Comparison of ENCODE assay signal across 35 cellular contexts in genomic region chr7:139617074-139617473, GRCh38.
"Had no signal": no experiment of that assay in that cellular context is flagged by ENCODE, and none has a peak within 500 bp of the region (broad histone marks: within the 10 kb centered on the region; RNA-seq: fewer than 3 reads in every experiment).

No MANE protein-coding gene starts in this region.

- H3K4me1 ChIP-seq: adrenal gland, body of pancreas, breast epithelium had no signal

- DNase-seq: activated B cell treated with CpG ODN at 0.5 μM for 24 hours; activated CD4-positive, alpha-beta memory T cell treated with anti-CD3 and anti-CD28 coated beads for 36 hours; activated CD4-positive, alpha-beta T cell treated with anti-CD3 and anti-CD28 coated beads for 4 hours; activated CD4-positive, alpha-beta T cell treated with anti-CD3 and anti-CD28 coated beads, Interleukin-2, amount 10 ng/mL, durations not matched to agents 24 days and 14 days; activated CD4-positive, alpha-beta T cell treated with anti-CD3 and anti-CD28 coated beads, Interleukin-2, amount 50 U/mL, for 1 hour; activated CD4-positive, alpha-beta T cell treated with anti-CD3 and anti-CD28 coated beads, Interleukin-2, amount 50 U/mL, for 4 hours; activated CD4-positive, CD25-positive, alpha-beta regulatory T cell treated with anti-CD3 and anti-CD28 coated beads, Interleukin-2, amount 50 U/mL, for 72 hours; activated CD8-positive, alpha-beta memory T cell treated with anti-CD3 and anti-CD28 coated beads, Interleukin-2, amount 50 U/mL, for 4 hours; activated CD8-positive, alpha-beta T cell treated with anti-CD3 and anti-CD28 coated beads for 36 hours; activated effector memory CD4-positive, alpha-beta T cell treated with anti-CD3 and anti-CD28 coated beads, Interleukin-2, amount 50 U/mL, for 16 hours; activated gamma-delta T cell treated with Interleukin-2 at 50 U/mL for 16 hours; activated naive CD4-positive, alpha-beta T cell; activated naive CD4-positive, alpha-beta T cell treated with anti-CD3 and anti-CD28 coated beads for 36 hours; activated naive CD4-positive, alpha-beta T cell treated with anti-CD3 and anti-CD28 coated beads, Interleukin-2, amount 50 U/mL, for 16 hours; activated naive CD8-positive, alpha-beta T cell treated with anti-CD3 and anti-CD28 coated beads for 36 hours; activated T-cell treated with anti-CD3 and anti-CD28 coated beads for 4 hours; activated T-cell treated with anti-CD3 and anti-CD28 coated beads, Interleukin-2, amount 50 U/mL, for 1 hour; activated T-cell treated with anti-CD3 and anti-CD28 coated beads, Interleukin-2, amount 50 U/mL, for 4 hours; activated T-cell treated with anti-CD3 and anti-CD28 coated beads, Interleukin-2, amount 50 U/mL, for 72 hours; adrenal gland; amniotic stem cell; aorta; body of pancreas; brain microvascular endothelial cell; central memory CD4-positive, alpha-beta T cell; T-helper 2 cell; T-helper 9 cell had no signal

- H3K4me3 ChIP-seq: adrenal gland, body of pancreas, breast epithelium had no signal

- ATAC-seq: activated CD8-positive, alpha-beta T cell treated with anti-CD3 and anti-CD28 coated beads for 36 hours; activated naive CD4-positive, alpha-beta T cell treated with anti-CD3 and anti-CD28 coated beads, Interleukin-2, amount 50 U/mL, for 72 hours; activated T-cell treated with anti-CD3 and anti-CD28 coated beads, Interleukin-2, amount 50 U/mL, for 4 hours; activated T-cell treated with anti-CD3 and anti-CD28 coated beads, Interleukin-2, amount 50 U/mL, for 72 hours; activated T-helper 17 cell treated with anti-CD3 and anti-CD28 coated beads, Interleukin-2, amount 50 U/mL, for 72 hours; body of pancreas had no signal

- H3K4me3 Mint-ChIP-seq: activated B cell treated with CpG ODN at 0.5 μM for 24 hours; activated CD4-positive, alpha-beta memory T cell treated with anti-CD3 and anti-CD28 coated beads for 36 hours; activated CD4-positive, alpha-beta T cell treated with anti-CD3 and anti-CD28 coated beads, Interleukin-2, amount 10 ng/mL, durations not matched to agents 24 days and 14 days; activated CD8-positive, alpha-beta T cell treated with anti-CD3 and anti-CD28 coated beads for 36 hours; activated naive CD4-positive, alpha-beta T cell treated with anti-CD3 and anti-CD28 coated beads for 36 hours; activated naive CD8-positive, alpha-beta T cell treated with anti-CD3 and anti-CD28 coated beads for 36 hours; activated T-cell treated with anti-CD3 and anti-CD28 coated beads, Interleukin-2, amount 50 U/mL, for 4 hours; activated T-cell treated with anti-CD3 and anti-CD28 coated beads, Interleukin-2, amount 50 U/mL, for 72 hours; activated T-helper 1 cell treated with anti-CD3 and anti-CD28 coated beads, Interleukin-12 subunit alpha, Interleukin-12 subunit beta, Interleukin-2, Interleukin-4 antibody, amounts not matched to agents 30 ng/mL and 10 ng/mL and 1 ng/mL, durations not matched to agents 14 hours and 24 hours and 36 hours; activated T-helper 17 cell treated with anti-CD3 and anti-CD28 coated beads, Interleukin-2, amount 50 U/mL, for 72 hours; T-helper 2 cell treated with Interferon-gamma antibody and Interleukin-4, amounts not matched to agents 5 μg/mL and 100 μg/mL, for 36 hours had no signal

- H3K9me3 Mint-ChIP-seq: activated B cell treated with CpG ODN at 0.5 μM for 24 hours; activated CD4-positive, alpha-beta memory T cell treated with anti-CD3 and anti-CD28 coated beads for 36 hours; activated CD4-positive, alpha-beta T cell treated with anti-CD3 and anti-CD28 coated beads, Interleukin-2, amount 10 ng/mL, durations not matched to agents 24 days and 14 days; activated CD8-positive, alpha-beta T cell treated with anti-CD3 and anti-CD28 coated beads for 36 hours; activated naive CD4-positive, alpha-beta T cell treated with anti-CD3 and anti-CD28 coated beads for 36 hours; activated naive CD4-positive, alpha-beta T cell treated with anti-CD3 and anti-CD28 coated beads, Interleukin-2, amount 50 U/mL, for 72 hours; activated naive CD8-positive, alpha-beta T cell treated with anti-CD3 and anti-CD28 coated beads for 36 hours; activated T-cell treated with anti-CD3 and anti-CD28 coated beads, Interleukin-2, amount 50 U/mL, for 4 hours; activated T-cell treated with anti-CD3 and anti-CD28 coated beads, Interleukin-2, amount 50 U/mL, for 72 hours; activated T-helper 1 cell treated with anti-CD3 and anti-CD28 coated beads, Interleukin-12 subunit alpha, Interleukin-12 subunit beta, Interleukin-2, Interleukin-4 antibody, amounts not matched to agents 30 ng/mL and 10 ng/mL and 1 ng/mL, durations not matched to agents 14 hours and 24 hours and 36 hours; activated T-helper 17 cell treated with anti-CD3 and anti-CD28 coated beads, Interleukin-2, amount 50 U/mL, for 72 hours; T-helper 2 cell treated with Interferon-gamma antibody and Interleukin-4, amounts not matched to agents 5 μg/mL and 100 μg/mL, for 36 hours had no signal

- H3K9me3 ChIP-seq: adrenal gland, body of pancreas, breast epithelium had no signal

- H3K27me3 Mint-ChIP-seq: activated B cell treated with CpG ODN at 0.5 μM for 24 hours; activated CD4-positive, alpha-beta memory T cell treated with anti-CD3 and anti-CD28 coated beads for 36 hours; activated CD4-positive, alpha-beta T cell treated with anti-CD3 and anti-CD28 coated beads, Interleukin-2, amount 10 ng/mL, durations not matched to agents 24 days and 14 days; activated CD8-positive, alpha-beta T cell treated with anti-CD3 and anti-CD28 coated beads for 36 hours; activated naive CD8-positive, alpha-beta T cell treated with anti-CD3 and anti-CD28 coated beads for 36 hours; activated T-helper 17 cell treated with anti-CD3 and anti-CD28 coated beads, Interleukin-2, amount 50 U/mL, for 72 hours had no signal

- FAIRE-seq: astrocyte, TTC549 had no signal

- H3K27ac Mint-ChIP-seq: activated B cell treated with CpG ODN at 0.5 μM for 24 hours; activated CD4-positive, alpha-beta memory T cell treated with anti-CD3 and anti-CD28 coated beads for 36 hours; activated CD4-positive, alpha-beta T cell treated with anti-CD3 and anti-CD28 coated beads, Interleukin-2, amount 10 ng/mL, durations not matched to agents 24 days and 14 days; activated CD8-positive, alpha-beta T cell treated with anti-CD3 and anti-CD28 coated beads for 36 hours; activated naive CD4-positive, alpha-beta T cell treated with anti-CD3 and anti-CD28 coated beads for 36 hours; activated naive CD8-positive, alpha-beta T cell treated with anti-CD3 and anti-CD28 coated beads for 36 hours; activated T-cell treated with anti-CD3 and anti-CD28 coated beads, Interleukin-2, amount 50 U/mL, for 72 hours; activated T-helper 1 cell treated with anti-CD3 and anti-CD28 coated beads, Interleukin-12 subunit alpha, Interleukin-12 subunit beta, Interleukin-2, Interleukin-4 antibody, amounts not matched to agents 30 ng/mL and 10 ng/mL and 1 ng/mL, durations not matched to agents 14 hours and 24 hours and 36 hours had no signal

- H3K27ac ChIP-seq: adrenal gland, body of pancreas, brain microvascular endothelial cell, breast epithelium, VCaP had no signal

- H3K27me3 ChIP-seq: adrenal gland, body of pancreas, brain microvascular endothelial cell, breast epithelium had no signal

- H3K4me1 Mint-ChIP-seq: activated B cell treated with CpG ODN at 0.5 μM for 24 hours; activated naive CD8-positive, alpha-beta T cell treated with anti-CD3 and anti-CD28 coated beads for 36 hours; activated T-helper 17 cell treated with anti-CD3 and anti-CD28 coated beads, Interleukin-2, amount 50 U/mL, for 72 hours had no signal
